ENCODE assay signal across 7 cellular contexts in genomic region chrX:40152173-40152705, GRCh38. TPM values are rescaled to one million over a fixed set of nuclear protein-coding genes. Genes with fewer than 3 reads are reported as not detected.
DNase-seq lines count a peak whose midpoint lies in the region; ATAC-seq, FAIRE-seq and TF ChIP-seq lines count a peak whose summit lies in the region.

No MANE protein-coding gene starts in this region.

- no peaks in the 10 kb centered on the region for H3K27me3 ChIP-seq in endothelial cell of umbilical vein (ENCODE audit: control insufficient read depth in 2 of 2, insufficient read depth in 2 of 2, low read length in 2 of 2)

- no peak for TF ChIP-seq POLR2A in endothelial cell of umbilical vein (IDR thresholded peaks at IDR 0.05; ENCODE audit: low read depth, low read length)

- ATAC-seq in HG03196 (IDR thresholded peaks at IDR 0.05; ENCODE audit: unreplicated experiment): no peak

- H3K4me2 ChIP-seq in endothelial cell of umbilical vein (ENCODE audit: insufficient read depth, low read length): peak overlapping the region; percentile 54

- H4K20me1 ChIP-seq in endothelial cell of umbilical vein (replicated peaks; ENCODE audit: control insufficient read depth, extremely low read depth, insufficient read depth, low read length): no peaks in the 10 kb centered on the region

- peaks cover 10% of the 10 kb centered on the region for H3K27me3 Mint-ChIP-seq in nephron (ENCODE audit: low read depth)

- no peaks in the 10 kb centered on the region for H3K9me3 ChIP-seq in endothelial cell of umbilical vein (replicated peaks; ENCODE audit: control insufficient read depth, insufficient read depth, low read length)

- peak overlapping the region; percentile 62 for H3K9ac ChIP-seq in endothelial cell of umbilical vein (replicated peaks; ENCODE audit: extremely low read depth, insufficient read depth, low read length)

- POLR2A ChIA-PET in RWPE1 (lab: Yijun Ruan, JAX; ENCODE audit: low non-redundant PET) (interaction anchor here (0.6 kb wide), 1 partner anchor 111 kb away, joined by 3 read pairs; no protein-coding TSS in a partner anchor), endothelial cell of umbilical vein (lab: Charles Lee) (no interaction called here)

- H3K4me1 Mint-ChIP-seq in nephron: peaks cover 39% of the 10 kb centered on the region

- DNase-seq in GM20000 (ENCODE audit: low spot score) (peak; percentile 44), RWPE1 (ENCODE audit: low spot score) (no peak), endothelial cell of umbilical vein (ENCODE audit: low read depth, low spot score) (no peak), inferior parietal cortex (ENCODE audit: extremely low spot score) (no peak), SKM-1 (lab: John Stamatoyannopoulos, UW; ENCODE audit: unreplicated experiment) (no peak)

- H3K79me2 ChIP-seq in endothelial cell of umbilical vein (ENCODE audit: control insufficient read depth, insufficient read depth, low read length): no peaks in the 10 kb centered on the region

- TF ChIP-seq CTCF in GM20000 (IDR thresholded peaks at IDR 0.05; ENCODE audit: extremely low read depth, missing control alignments) (no peak), RWPE1 (conservative IDR thresholded peaks at IDR 0.05; ENCODE audit: low read depth) (no peak), endothelial cell of umbilical vein (IDR thresholded peaks at IDR 0.05; ENCODE audit: extremely low read depth in 1 of 2, insufficient read depth in 1 of 2, low read depth in 1 of 2, low read length in 2 of 2) (no peak), nephron (IDR thresholded peaks at IDR 0.05; ENCODE audit: unreplicated experiment in 3 of 3) (no peak)

- CTCF ChIA-PET in RWPE1 (lab: Yijun Ruan, JAX): interaction anchor here (0.6 to 1.5 kb wide), 2 partner anchors 14 to 170 kb away, joined by 3 read pairs; no protein-coding TSS in a partner anchor
- CTCF ChIA-PET in endothelial cell of umbilical vein (lab: Charles Lee): interaction anchor here (0.8 to 1.0 kb wide), 3 partner anchors 42 to 447 kb away, joined by 3 to 4 read pairs (median 3); no protein-coding TSS in a partner anchor

- H3K27ac ChIP-seq in RWPE1: peak overlapping the region; percentile 86
- H3K27ac ChIP-seq in endothelial cell of umbilical vein (ENCODE audit: insufficient read depth, low read depth, low read length): no peak overlapping the region

- H3K4me3 ChIP-seq in endothelial cell of umbilical vein (replicated peaks in 1 of 3; ENCODE audit: insufficient read depth in 1 of 3, low read depth in 1 of 3, low read length in 3 of 3): peak overlapping the region in 1 of 3 experiments; percentile 38

- intact Hi-C loops in endothelial cell of umbilical vein (cut with micrococcal nuclease): loop anchor here (5.0 kb wide), 2 partner anchors 140 to 330 kb away; no protein-coding TSS in a partner anchor

- peaks cover 34% of the 10 kb centered on the region for H3K4me1 ChIP-seq in endothelial cell of umbilical vein (ENCODE audit: control insufficient read depth, extremely low read depth, insufficient read depth, low read length)

- no peaks in the 10 kb centered on the region for H3K36me3 Mint-ChIP-seq in nephron (ENCODE audit: low read depth)

- FAIRE-seq in endothelial cell of umbilical vein (lab: Jason Lieb, UNC): no peak

- no peak overlapping the region for H2AFZ ChIP-seq in endothelial cell of umbilical vein (ENCODE audit: low read depth, low read length)

- H3K27ac Mint-ChIP-seq in nephron: peak overlapping the region in 2 of 3 experiments; percentile 66 to 68

- H3K9me1 ChIP-seq in endothelial cell of umbilical vein (replicated peaks; ENCODE audit: control insufficient read depth, extremely low read depth, insufficient read depth, low read length): no peaks in the 10 kb centered on the region

- no TSS peak for BruUV-seq in endothelial cell of umbilical vein (replicated peaks; lab: Mats Ljungman, UMichigan)

- dilution Hi-C loops in endothelial cell of umbilical vein (cut with MboI; ENCODE audit: extremely low pct_ligation_motif_present, low sequenced_read_pairs): no loop called here

- peak overlapping the region; percentile 65 to 74 (median 72) for H3K4me3 Mint-ChIP-seq in nephron

- H3K36me3 ChIP-seq in endothelial cell of umbilical vein (ENCODE audit: control insufficient read depth in 2 of 2, extremely low read depth in 1 of 2, insufficient read depth in 2 of 2, low read length in 2 of 2): no peaks in the 10 kb centered on the region

- peaks cover 2% of the 10 kb centered on the region for H3K9me3 Mint-ChIP-seq in nephron

TF ChIP-seq in endothelial cell of umbilical vein, 7 proteins besides CTCF, POLR2A, EP300 and RAD21:
- TF ChIP-seq MYC (IDR thresholded peaks at IDR 0.05; ENCODE audit: low read depth, low read length): no peak
- no peak for TF ChIP-seq FOS (IDR thresholded peaks at IDR 0.05; ENCODE audit: borderline replicate concordance, insufficient read depth, low read length)
- TF ChIP-seq MAX (IDR thresholded peaks at IDR 0.05; ENCODE audit: insufficient read depth, insufficient read length): no peak
- TF ChIP-seq EZH2 (IDR thresholded peaks at IDR 0.05; ENCODE audit: borderline replicate concordance, low read depth, low read length, severe bottlenecking): no peak
- no peak for TF ChIP-seq POLR2AphosphoS5 (IDR thresholded peaks at IDR 0.05; ENCODE audit: insufficient read depth, low read depth, low read length)
- TF ChIP-seq GATA2 (IDR thresholded peaks at IDR 0.05; ENCODE audit: insufficient read depth, insufficient read length, low read depth, low read length): no peak
- no peak for TF ChIP-seq JUN (IDR thresholded peaks at IDR 0.05; ENCODE audit: borderline replicate concordance, insufficient read depth, insufficient read length, low read depth)

RNA-seq across cellular contexts. Expression of gene BCOR, which starts 54.5 kb away (rescaled TPM):
- total RNA-seq in endothelial cell of umbilical vein: 23.9 and 24.2 TPM in 2 replicates
- polyA plus RNA-seq in endothelial cell of umbilical vein: 10.1 and 11.9 TPM in 2 replicates
- polyA plus RNA-seq in endothelial cell of umbilical vein (2011; cell fraction: cytosol; rRNA removed): 11.0 and 11.3 TPM in 2 replicates
- 15.7 and 18.2 TPM in 2 replicates for polyA plus RNA-seq in endothelial cell of umbilical vein (2011; cell fraction: nucleus; rRNA removed)
- 19.4 and 20.9 TPM in 2 replicates for polyA plus RNA-seq in endothelial cell of umbilical vein (2012)
- 17.8 and 20.6 TPM in 2 replicates for polyA minus RNA-seq in endothelial cell of umbilical vein
- 25.7 TPM for polyA minus RNA-seq in endothelial cell of umbilical vein (2011; cell fraction: cytosol; rRNA and poly(A)+ RNA removed)
- polyA minus RNA-seq in endothelial cell of umbilical vein (2011; cell fraction: nucleus; rRNA and poly(A)+ RNA removed): 12.8 and 13.3 TPM in 2 replicates
